ENCODE assay signal across 16 cellular contexts in genomic region chr15:76200083-76200465, GRCh38.
"Had no signal": no experiment of that assay in that cellular context is flagged by ENCODE, and none has a peak within 500 bp of the region (broad histone marks: within the 10 kb centered on the region; RNA-seq: fewer than 3 reads in every experiment).

No MANE protein-coding gene starts in this region.

- H3K9me3 ChIP-seq: heart left ventricle, right lobe of liver, thyroid gland, uterus had no signal

- H3K27me3 ChIP-seq: heart left ventricle, right lobe of liver, thyroid gland, uterus had no signal

- H3K27ac Mint-ChIP-seq: stimulated activated naive B cell treated with anti-CD40 and anti-IgM and Interleukin-4, amounts not matched to agents 10 μg/mL and 1 μg/mL and 100 μg/mL, for 72 hours had no signal

- H3K9me3 Mint-ChIP-seq: stimulated activated naive B cell treated with anti-CD40 and anti-IgM and Interleukin-4, amounts not matched to agents 10 μg/mL and 1 μg/mL and 100 μg/mL, for 72 hours had no signal

- H3K4me3 Mint-ChIP-seq: stimulated activated naive B cell treated with anti-CD40 and anti-IgM and Interleukin-4, amounts not matched to agents 10 μg/mL and 1 μg/mL and 100 μg/mL, for 72 hours had no signal

- DNase-seq: activated CD4-positive, alpha-beta T cell treated with anti-CD3 and anti-CD28 coated beads for 1 hour; activated CD4-positive, alpha-beta T cell treated with anti-CD3 and anti-CD28 coated beads, Interleukin-2, amount 50 U/mL, for 48 hours; activated naive CD4-positive, alpha-beta T cell treated with Interleukin-2 at 50 U/mL for 16 hours; cortex of kidney; erythroblast; kidney glomerular epithelial cell; left ventricle myocardium superior; stimulated activated CD4-positive, alpha-beta T cell treated with anti-CD3 and anti-CD28 coated beads, Interleukin-4, amount 100 ng/mL, for 4 hours; stimulated activated naive B cell treated with anti-CD40 and anti-IgM and Interleukin-4, amounts not matched to agents 10 μg/mL and 1 μg/mL and 100 μg/mL, for 72 hours; SW 1271; T-helper 2 cell; thyroid gland; uterus had no signal

- H3K27ac ChIP-seq: right lobe of liver, thyroid gland, uterus, WERI-Rb-1 had no signal

- ATAC-seq: stimulated activated naive B cell treated with anti-CD40 and anti-IgM and Interleukin-4, amounts not matched to agents 10 μg/mL and 1 μg/mL and 100 μg/mL, for 72 hours had no signal

- H3K36me3 ChIP-seq: heart left ventricle, right lobe of liver, thyroid gland, uterus, WERI-Rb-1 had no signal

- H3K4me3 ChIP-seq: heart left ventricle, right lobe of liver, thyroid gland, uterus had no signal
